9 cellular contexts compared by ENCODE assay signal in genomic region chr19:43316591-43317319, GRCh38. TPM values are rescaled to one million over a fixed set of nuclear protein-coding genes. Genes with fewer than 3 reads are reported as not detected.
A peak's percentile ranks its signal among the peaks of the same experiment; 100 is the strongest.
DNase-seq lines count a peak whose midpoint lies in the region; ATAC-seq, FAIRE-seq and TF ChIP-seq lines count a peak whose summit lies in the region.
"Had no signal": no experiment of that assay in that cellular context is flagged by ENCODE, and none has a peak within 500 bp of the region (broad histone marks: within the 10 kb centered on the region; RNA-seq: fewer than 3 reads in every experiment).

No MANE protein-coding gene starts in this region.

- H4K20me1 ChIP-seq in H1 (replicated peaks in 1 of 2; ENCODE audit: control insufficient read depth in 1 of 2, insufficient read depth in 2 of 2, low read length in 2 of 2), result no peaks in the 10 kb centered on the region

- H4K8ac ChIP-seq in H1 (ENCODE audit: extremely low read depth, insufficient read depth, low read length), result no peak overlapping the region

- peak overlapping the region; percentile 71; the same call in 1 of the 2 replicates for H2BK12ac ChIP-seq in H1 (ENCODE audit: low read depth, low read length)

- peak overlapping the region in 2 of 4 experiments; percentile 23 to 50; a peak in 5 of 8 replicates for H3K4me3 ChIP-seq in H1 (ENCODE audit: extremely low read depth in 1 of 4, insufficient read depth in 2 of 4, low read depth in 3 of 4, low read length in 4 of 4)
- H3K4me3 ChIP-seq in spleen, result no peak overlapping the region
- no peak overlapping the region for H3K4me3 ChIP-seq in esophagus squamous epithelium

- no peak overlapping the region for H3K18ac ChIP-seq in H1 (ENCODE audit: extremely low read depth, low read length)

- no peak overlapping the region for H3K9ac ChIP-seq in H1 (replicated peaks in 1 of 4; ENCODE audit: extremely low read depth in 1 of 4, low read depth in 3 of 4, low read length in 3 of 4)

- H2AFZ ChIP-seq in H1 (ENCODE audit: low read length), result peak overlapping the region; percentile 95

- no peak overlapping the region for H2AK5ac ChIP-seq in H1 (ENCODE audit: low read depth, low read length)

- H4K5ac ChIP-seq in H1 (ENCODE audit: insufficient read length, low read depth, low read length), result no peak overlapping the region

- no peak overlapping the region for H3K23ac ChIP-seq in H1 (ENCODE audit: insufficient read length)

- H3K36me3 Mint-ChIP-seq in activated T-cell treated with anti-CD3 and anti-CD28 coated beads, Interleukin-2, amount 50 U/mL, for 4 hours (ENCODE audit: insufficient read depth), result no peaks in the 10 kb centered on the region

- H3K4me3 Mint-ChIP-seq in activated T-cell treated with anti-CD3 and anti-CD28 coated beads, Interleukin-2, amount 50 U/mL, for 4 hours, result no peak overlapping the region

- 0 out of 2 replicates have a peak overlapping the region, but pooled peaks have one; percentile 16 for H2BK5ac ChIP-seq in H1 (ENCODE audit: low read depth, low read length)

- no peaks in the 10 kb centered on the region for H3K9me3 Mint-ChIP-seq in activated T-cell treated with anti-CD3 and anti-CD28 coated beads, Interleukin-2, amount 50 U/mL, for 4 hours

- intact Hi-C loops in spleen (cut with DNase I; ENCODE audit: low total_unique reads), result no loop called here
- intact Hi-C loops in esophagus squamous epithelium (cut with DNase I), result no loop called here

- H3K4me1 ChIP-seq in H1 (replicated peaks in 1 of 4; ENCODE audit: control insufficient read depth in 3 of 4, insufficient read depth in 4 of 4, low read length in 3 of 4) (peaks cover 0 to 3% (median under 1%) of the 10 kb centered on the region in 4 experiments; a peak in 2 of 7 replicates), spleen (no peaks in the 10 kb centered on the region), esophagus squamous epithelium (no peaks in the 10 kb centered on the region)

- peak overlapping the region in 1 of 2 experiments; percentile 69; a peak in 3 of 4 replicates for H3K4me2 ChIP-seq in H1 (ENCODE audit: insufficient read depth in 1 of 2, low read depth in 2 of 2, low read length in 2 of 2)

- TF ChIP-seq CTCF in H1 (IDR thresholded peaks at IDR 0.05; ENCODE audit: control extremely low read depth in 1 of 3, insufficient read depth in 1 of 3, low read depth in 1 of 3, low read length in 3 of 3) (peak; percentile 85 to 92 (median 85)), spleen (IDR thresholded peaks at IDR 0.05 in 8 of 11, conservative IDR thresholded peaks at IDR 0.05 in 3 of 11) (no peak), esophagus squamous epithelium (IDR thresholded peaks at IDR 0.05) (peak in 1 of 6 experiments; percentile 33)

- no peak overlapping the region for H3K4ac ChIP-seq in H1 (replicated peaks; ENCODE audit: insufficient read length, low read depth, low read length)

- TF ChIP-seq EP300 in H1 (IDR thresholded peaks at IDR 0.05; ENCODE audit: borderline replicate concordance in 1 of 2, low read depth in 2 of 2, low read length in 2 of 2), result no peak

- H3K36me3 ChIP-seq in H1 (ENCODE audit: control insufficient read depth in 2 of 4, insufficient read depth in 4 of 4, low read length in 3 of 4) (no peaks in the 10 kb centered on the region), spleen (no peaks in the 10 kb centered on the region), esophagus squamous epithelium (no peaks in the 10 kb centered on the region)

- 27% methylated on average over 27 of the region's 27 CpGs; no CpG with 5 or more reads in 1 of the 2 experiments for WGBS in H1 (ENCODE audit: extremely low coverage in 1 of 2, insufficient coverage in 1 of 2, insufficient read length in 1 of 2, insufficient replicate concordance in 2 of 2, low coverage in 1 of 2, low lambda C conversion rate in 2 of 2, missing lambda C conversion rate in 1 of 2), 2 experiments
- 86 to 91% (median 88%) methylated on average over 27 of the region's 27 CpGs for WGBS in spleen, 5 donors
- WGBS in esophagus squamous epithelium, 2 donors, result 76 to 79% methylated on average over 15 to 19 of the region's 27 CpGs

- peaks cover 10% of the 10 kb centered on the region for H3K27me3 Mint-ChIP-seq in activated T-cell treated with anti-CD3 and anti-CD28 coated beads, Interleukin-2, amount 50 U/mL, for 4 hours (ENCODE audit: low read depth)

- no peaks in the 10 kb centered on the region for H3K79me1 ChIP-seq in H1 (ENCODE audit: low read depth, low read length)

- no peak overlapping the region for H2BK15ac ChIP-seq in H1 (ENCODE audit: low read length)

- no peaks in the 10 kb centered on the region for H3K23me2 ChIP-seq in H1 (ENCODE audit: low read depth, low read length)

- CTCF ChIA-PET in H1 (lab: Charles Lee; ENCODE audit: partially characterized antibody), result no interaction called here

- H4K91ac ChIP-seq in H1 (replicated peaks; ENCODE audit: insufficient read length, low read length), result no peak overlapping the region

- H3K27me3 ChIP-seq in H1 (replicated peaks in 1 of 4; ENCODE audit: control insufficient read depth in 3 of 4, extremely low read depth in 1 of 4, insufficient read depth in 3 of 4, low read length in 3 of 4), result no peaks in the 10 kb centered on the region
- H3K27me3 ChIP-seq in spleen (replicated peaks in 1 of 7), result peaks cover 0 to 9% (median 0%) of the 10 kb centered on the region in 7 donors
- peaks cover 0 to 13% (median 0%) of the 10 kb centered on the region in 4 donors for H3K27me3 ChIP-seq in esophagus squamous epithelium

- no peaks in the 10 kb centered on the region for H3K79me2 ChIP-seq in H1 (ENCODE audit: control insufficient read depth in 1 of 2, insufficient read depth in 2 of 2, low read length in 2 of 2)

- no peaks in the 10 kb centered on the region for H3K4me1 Mint-ChIP-seq in activated T-cell treated with anti-CD3 and anti-CD28 coated beads, Interleukin-2, amount 50 U/mL, for 4 hours (ENCODE audit: low read depth)

- no peak overlapping the region for H3K14ac ChIP-seq in H1 (ENCODE audit: insufficient read length)

- 0 out of 2 replicates have a peak overlapping the region, but pooled peaks have one; percentile 32 for H2BK20ac ChIP-seq in H1 (ENCODE audit: low read length)

- DNase-seq in SIG-M5 treated with dmso at 0.1 percent for 504 hours (lab: John Stamatoyannopoulos, UW; ENCODE audit: unreplicated experiment) (peak; percentile 28), SIG-M5 (lab: John Stamatoyannopoulos, UW) (no peak), NCI-H82 treated with DMSO at 0.1 percent for 48 hours (lab: John Stamatoyannopoulos, UW; ENCODE audit: unreplicated experiment) (peak; percentile 63), H1 (ENCODE audit: low read depth in 1 of 2, low spot score in 2 of 2) (peak; percentile 17 to 92), superior temporal gyrus (ENCODE audit: extremely low spot score) (peak; percentile 21), spleen (no peak), esophagus squamous epithelium (lab: John Stamatoyannopoulos, UW) (no peak)
- no peak for DNase-seq in activated T-cell treated with anti-CD3 and anti-CD28 coated beads, Interleukin-2, amount 50 U/mL, for 4 hours
- DNase-seq: left cardiac atrium had no signal

- H3K27ac ChIP-seq in H1 (ENCODE audit: low read depth, low read length) (no peak overlapping the region), spleen (no peak overlapping the region), esophagus squamous epithelium (no peak overlapping the region)

- peak; percentile 86 to 89 for TF ChIP-seq RAD21 in H1 (IDR thresholded peaks at IDR 0.05 in 1 of 2, conservative IDR thresholded peaks at IDR 0.05 in 1 of 2; ENCODE audit: low read depth in 2 of 2, low read length in 2 of 2)

- ATAC-seq in activated T-cell treated with anti-CD3 and anti-CD28 coated beads, Interleukin-2, amount 50 U/mL, for 4 hours, result no peak
- ATAC-seq: left cardiac atrium had no signal

- TF ChIP-seq POLR2A in H1 (IDR thresholded peaks at IDR 0.05; ENCODE audit: control extremely low read depth in 1 of 2, low read depth in 2 of 2, low read length in 2 of 2), result no peak
- TF ChIP-seq POLR2A in spleen (IDR thresholded peaks at IDR 0.05), result no peak
- TF ChIP-seq POLR2A in esophagus squamous epithelium (IDR thresholded peaks at IDR 0.05), result no peak

- no peak overlapping the region for H2BK120ac ChIP-seq in H1 (replicated peaks; ENCODE audit: low read depth, low read length)

- H3K9me3 ChIP-seq in H1 (ENCODE audit: insufficient read depth in 2 of 2, low read depth in 1 of 2, low read length in 1 of 2) (peaks cover 0 to 7% of the 10 kb centered on the region in 2 experiments; a peak in 1 of 4 replicates), spleen (peaks cover 0 to 8% (median 0%) of the 10 kb centered on the region in 8 donors), esophagus squamous epithelium (no peaks in the 10 kb centered on the region)

- POLR2A ChIA-PET in H1 (lab: Charles Lee; ENCODE audit: partially characterized antibody), result interaction anchor here (0.7 kb wide), 1 partner anchor 15 kb away, joined by 3 read pairs; no protein-coding TSS in a partner anchor

- no peak overlapping the region for H3K56ac ChIP-seq in H1 (replicated peaks; ENCODE audit: insufficient read length, low read depth, low read length)

- FAIRE-seq in H1 (lab: Jason Lieb, UNC), result peak; percentile 90

RNA-seq across cellular contexts. Expression of gene CD177, which starts 36.7 kb away (rescaled TPM):
- 3.4 and 4.2 TPM in 2 replicates for total RNA-seq in H1 (2021; fragmentation: NEBNext Ultra II Directional; extraction: Animal tissue kit (Norgen Biotek cat#: 25700))
- polyA plus RNA-seq in H1 (2011; rRNA removed), result 10.0 and 10.5 TPM in 2 replicates
- 6.8 TPM for polyA plus RNA-seq in H1 (2011; cell fraction: cytosol; rRNA removed)
- polyA plus RNA-seq in H1 (2011; cell fraction: nucleus; rRNA removed), result 9.5 TPM
- polyA plus RNA-seq in H1 (2012, experiment 1 of 2), result 2.0 to 4.4 TPM (median 3.5 TPM) in 4 replicates
- polyA plus RNA-seq in H1 (2012, experiment 2 of 2), result 2.1 TPM
- 3.7 TPM for polyA plus RNA-seq in H1 (2013, experiment 1 of 2)
- 3.9 TPM for polyA plus RNA-seq in H1 (2013, experiment 2 of 2)
- polyA minus RNA-seq in H1 (2011; rRNA and poly(A)+ RNA removed), result 4.5 and 4.7 TPM in 2 replicates
- polyA minus RNA-seq in H1 (2011; cell fraction: cytosol; rRNA and poly(A)+ RNA removed), result 2.8 TPM
- polyA minus RNA-seq in H1 (2011; cell fraction: nucleus; rRNA and poly(A)+ RNA removed), result 2.2 TPM
- 100 to 1,000 TPM in 4 of 7 donors, 10 to 100 TPM in 3; 27.3 to 354 (median 133) TPM for total RNA-seq in spleen
- 10 to 100 TPM in 1 of 3 donors, 1 to 10 TPM in 2; 2.3 to 13.1 (median 4.5) TPM for polyA plus RNA-seq in spleen
- total RNA-seq in esophagus squamous epithelium, result 10 to 100 TPM in 1 of 4 donors, 1 to 10 TPM in 2, under 1 TPM in 1; 0.19 to 13.2 (median 5.1) TPM
- total RNA-seq in activated T-cell treated with anti-CD3 and anti-CD28 coated beads, Interleukin-2, amount 50 U/mL, for 4 hours, result not detected

RNA-seq across cellular contexts. Expression of gene PSG9, which starts 47.4 kb away (rescaled TPM):
- total RNA-seq in H1 (2021; fragmentation: NEBNext Ultra II Directional; extraction: Animal tissue kit (Norgen Biotek cat#: 25700)), result not detected in 2 replicates
- polyA plus RNA-seq in H1 (2011; rRNA removed) (not detected in 2 replicates), spleen (not detected)
- not detected for polyA plus RNA-seq in H1 (2011; cell fraction: cytosol; rRNA removed)
- polyA plus RNA-seq in H1 (2011; cell fraction: nucleus; rRNA removed), result not detected
- not detected in 4 replicates for polyA plus RNA-seq in H1 (2012, experiment 1 of 2)
- not detected for polyA plus RNA-seq in H1 (2012, experiment 2 of 2)
- polyA plus RNA-seq in H1 (2013, experiment 1 of 2), result not detected
- not detected for polyA plus RNA-seq in H1 (2013, experiment 2 of 2)
- polyA minus RNA-seq in H1 (2011; rRNA and poly(A)+ RNA removed), result not detected in 2 replicates
- not detected for polyA minus RNA-seq in H1 (2011; cell fraction: cytosol; rRNA and poly(A)+ RNA removed)
- polyA minus RNA-seq in H1 (2011; cell fraction: nucleus; rRNA and poly(A)+ RNA removed), result not detected
- total RNA-seq in spleen (not detected), esophagus squamous epithelium (not detected)
- not detected for total RNA-seq in activated T-cell treated with anti-CD3 and anti-CD28 coated beads, Interleukin-2, amount 50 U/mL, for 4 hours
- total RNA-seq: left cardiac atrium had no signal

Comparison
In these comparisons a context has a peak if more than half of its experiments do, and no peak if none do; other contexts are left out.
1. DNase-seq: peak in SIG-M5 treated with dmso at 0.1 percent for 504 hours (single experiment), NCI-H82 treated with DMSO at 0.1 percent for 48 hours (single experiment), H1 (2 of 2) and superior temporal gyrus (single experiment); none in SIG-M5 (single experiment), spleen (single experiment), esophagus squamous epithelium (single experiment) and activated T-cell treated with anti-CD3 and anti-CD28 coated beads, Interleukin-2, amount 50 U/mL, for 4 hours (single experiment).
2. CTCF ChIP-seq: peak in H1 (3 of 3); none in spleen (0 of 11).